ENCODE assay signal across 12 cellular contexts in genomic region chr7:28068811-28069216, GRCh38.
DNase-seq lines count a peak whose midpoint lies in the region; ATAC-seq, FAIRE-seq and TF ChIP-seq lines count a peak whose summit lies in the region.
"Had no signal": no experiment of that assay in that cellular context is flagged by ENCODE, and none has a peak within 500 bp of the region (broad histone marks: within the 10 kb centered on the region; RNA-seq: fewer than 3 reads in every experiment).

No MANE protein-coding gene starts in this region.

- no peaks in the 10 kb centered on the region for H3K79me1 ChIP-seq in H9 (ENCODE audit: insufficient read depth, low read depth, low read length, poor library complexity, severe bottlenecking)

- H3T11ph ChIP-seq in H9 (ENCODE audit: low read length) = no peak overlapping the region

- no peaks in the 10 kb centered on the region for H3K27me3 Mint-ChIP-seq in H9 (ENCODE audit: low read depth)
- H3K27me3 Mint-ChIP-seq: stimulated activated naive CD8-positive, alpha-beta T cell treated with anti-CD3 and anti-CD28 coated beads, Interleukin-15, Interleukin-2, amounts not matched to agents 100 ng/mL and 50 ng/mL, for 24 hours had no signal

- H3K56ac ChIP-seq in H9 (ENCODE audit: insufficient read length, low read depth, low read length) = no peak overlapping the region

- no peak overlapping the region for H3K4me3 Mint-ChIP-seq in H9
- H3K4me3 Mint-ChIP-seq: activated CD4-positive, alpha-beta memory T cell treated with anti-CD3 and anti-CD28 coated beads, Interleukin-2, amount 10 ng/mL, durations not matched to agents 7 days and 5 days; stimulated activated naive CD8-positive, alpha-beta T cell treated with anti-CD3 and anti-CD28 coated beads, Interleukin-15, Interleukin-2, amounts not matched to agents 100 ng/mL and 50 ng/mL, for 24 hours had no signal

- no peak overlapping the region for H2BK12ac ChIP-seq in H9 (ENCODE audit: insufficient read length, low read depth, low read length)

- H3K27me3 ChIP-seq in skeletal muscle satellite cell (ENCODE audit: control insufficient read depth, insufficient read depth, low read length) = no peaks in the 10 kb centered on the region
- H3K27me3 ChIP-seq in H9 (ENCODE audit: insufficient read depth, low read length) = no peaks in the 10 kb centered on the region
- H3K27me3 ChIP-seq in H7 (ENCODE audit: control insufficient read depth, insufficient read depth, low read length) = no peaks in the 10 kb centered on the region
- H3K27me3 ChIP-seq: SJSA1 had no signal

- H3K9ac ChIP-seq in skeletal muscle satellite cell (ENCODE audit: low read depth, low read length) = peak overlapping the region; percentile 15
- H3K9ac ChIP-seq in H9 (ENCODE audit: extremely low read depth, insufficient read length, low read length) = no peak overlapping the region

- no peaks in the 10 kb centered on the region for H3K23me2 ChIP-seq in H9 (ENCODE audit: insufficient read length, low read depth, low read length, poor library complexity, severe bottlenecking)

- no peak overlapping the region for H2BK20ac ChIP-seq in H9 (ENCODE audit: low read depth, low read length, poor library complexity, severe bottlenecking)

- H4K91ac ChIP-seq in H9 (ENCODE audit: insufficient read length, low read depth, low read length) = no peak overlapping the region

- H2BK5ac ChIP-seq in H9 (ENCODE audit: insufficient read length, low read length) = no peak overlapping the region

- H3K27ac ChIP-seq in H9 (ENCODE audit: insufficient read length, low read depth, low read length) = no peak overlapping the region
- H3K27ac ChIP-seq: SJSA1 had no signal

- H4K8ac ChIP-seq in H9 (replicated peaks; ENCODE audit: insufficient read length, low read depth, low read length) = no peak overlapping the region

- H3K4me2 ChIP-seq in skeletal muscle satellite cell (ENCODE audit: low read length) (peak overlapping the region; percentile 36), H9 (ENCODE audit: insufficient read depth, insufficient read length, low read length) (no peak overlapping the region)

- no peak for ATAC-seq in HG03520 (IDR thresholded peaks at IDR 0.05; ENCODE audit: unreplicated experiment)
- ATAC-seq: HCT116 had no signal

- no peaks in the 10 kb centered on the region for H3K36me3 ChIP-seq in skeletal muscle satellite cell (ENCODE audit: insufficient read depth, low read length)
- no peaks in the 10 kb centered on the region for H3K36me3 ChIP-seq in H7 (replicated peaks; ENCODE audit: control insufficient read depth, insufficient read depth, low read length)
- H3K36me3 ChIP-seq: SJSA1 had no signal

- H3K9me3 ChIP-seq in skeletal muscle satellite cell (replicated peaks; ENCODE audit: low read length) = no peaks in the 10 kb centered on the region
- H3K9me3 ChIP-seq in H9 (ENCODE audit: control insufficient read depth, low read depth, low read length) = no peaks in the 10 kb centered on the region
- H3K9me3 ChIP-seq: SJSA1 had no signal

- H3K14ac ChIP-seq in H9 (ENCODE audit: insufficient read depth, low read length) = no peak overlapping the region

- FAIRE-seq in RCC 7860 (lab: Jason Lieb, UNC) = no peak

- H2AFZ ChIP-seq in H9 (ENCODE audit: low read length) = no peak overlapping the region

- no CpG with 5 or more reads among the region's 1 CpG for whole genome bisulfite sequencing in H9 (ENCODE audit: extremely low coverage, insufficient read length, low lambda C conversion rate)

- H4K20me1 ChIP-seq in H9 (ENCODE audit: control insufficient read depth, insufficient read depth, insufficient read length) = no peaks in the 10 kb centered on the region

- H3K4me3 ChIP-seq in skeletal muscle satellite cell (ENCODE audit: low read length) (no peak overlapping the region), H7 (ENCODE audit: insufficient read depth, low read depth, low read length) (no peak overlapping the region)
- H3K4me3 ChIP-seq: SJSA1 had no signal

- H3K4me1 Mint-ChIP-seq in H9 = peaks cover 18 to 24% of the 10 kb centered on the region in 2 experiments
- H3K4me1 Mint-ChIP-seq: activated CD4-positive, alpha-beta memory T cell treated with anti-CD3 and anti-CD28 coated beads, Interleukin-2, amount 10 ng/mL, durations not matched to agents 7 days and 5 days had no signal

- H3K36me3 Mint-ChIP-seq in H9 (ENCODE audit: insufficient read depth in 1 of 3, low read depth in 3 of 3) = no peaks in the 10 kb centered on the region

- no peaks in the 10 kb centered on the region for H3K79me2 ChIP-seq in H9 (ENCODE audit: insufficient read depth, low read length)

- H3K4me1 ChIP-seq in skeletal muscle satellite cell (ENCODE audit: control insufficient read depth, insufficient read depth, low read length) (peaks cover 51% of the 10 kb centered on the region), H9 (ENCODE audit: insufficient read depth, low read length) (peaks cover 2% of the 10 kb centered on the region; the same call in 1 of the 2 replicates)

- TF ChIP-seq CTCF in H9 (conservative IDR thresholded peaks at IDR 0.05) = no peak

- no peaks in the 10 kb centered on the region for H3K9me3 Mint-ChIP-seq in H9
- H3K9me3 Mint-ChIP-seq: activated CD4-positive, alpha-beta memory T cell treated with anti-CD3 and anti-CD28 coated beads, Interleukin-2, amount 10 ng/mL, durations not matched to agents 7 days and 5 days; stimulated activated naive CD8-positive, alpha-beta T cell treated with anti-CD3 and anti-CD28 coated beads, Interleukin-15, Interleukin-2, amounts not matched to agents 100 ng/mL and 50 ng/mL, for 24 hours had no signal

- H2AK5ac ChIP-seq in H9 (ENCODE audit: insufficient read length, low read length) = no peak overlapping the region

- no peak overlapping the region for H3K23ac ChIP-seq in H9 (ENCODE audit: insufficient read length, low read depth, low read length)

- H2BK15ac ChIP-seq in H9 (ENCODE audit: low read depth, low read length) = no peak overlapping the region

- no peak overlapping the region for H3K18ac ChIP-seq in H9 (ENCODE audit: insufficient read length, low read depth, low read length)

- DNase-seq in HT1080 (ENCODE audit: low read depth) = peak; percentile 27
- peak; percentile 9 for DNase-seq in RCC 7860 (ENCODE audit: low spot score)
- peak; percentile 84 for DNase-seq in fibroblast of the conjunctiva (ENCODE audit: low read depth)
- DNase-seq in H9 = no peak
- DNase-seq in H7 = no peak
- DNase-seq: activated CD4-positive, alpha-beta memory T cell treated with anti-CD3 and anti-CD28 coated beads, Interleukin-2, amount 10 ng/mL, durations not matched to agents 7 days and 5 days; NCI-H146 had no signal

- H4K5ac ChIP-seq in H9 (ENCODE audit: insufficient read length, low read depth, low read length) = no peak overlapping the region

- H3K27ac Mint-ChIP-seq in H9 = no peak overlapping the region
- H3K27ac Mint-ChIP-seq: activated CD4-positive, alpha-beta memory T cell treated with anti-CD3 and anti-CD28 coated beads, Interleukin-2, amount 10 ng/mL, durations not matched to agents 7 days and 5 days; stimulated activated naive CD8-positive, alpha-beta T cell treated with anti-CD3 and anti-CD28 coated beads, Interleukin-15, Interleukin-2, amounts not matched to agents 100 ng/mL and 50 ng/mL, for 24 hours had no signal

- H2BK120ac ChIP-seq in H9 (ENCODE audit: low read depth, low read length, poor library complexity, severe bottlenecking) = no peak overlapping the region

- no peak overlapping the region for H3K4ac ChIP-seq in H9 (ENCODE audit: low read depth, low read length)

Comparison
In these comparisons a context has a peak if more than half of its experiments do, and no peak if none do; other contexts are left out.
1. DNase-seq: peak in HT1080 (single experiment), RCC 7860 (single experiment) and fibroblast of the conjunctiva (single experiment); none in H9 (single experiment) and H7 (single experiment).